Comparison of ENCODE assay signal across 8 cellular contexts in the genomic region with DNA sequence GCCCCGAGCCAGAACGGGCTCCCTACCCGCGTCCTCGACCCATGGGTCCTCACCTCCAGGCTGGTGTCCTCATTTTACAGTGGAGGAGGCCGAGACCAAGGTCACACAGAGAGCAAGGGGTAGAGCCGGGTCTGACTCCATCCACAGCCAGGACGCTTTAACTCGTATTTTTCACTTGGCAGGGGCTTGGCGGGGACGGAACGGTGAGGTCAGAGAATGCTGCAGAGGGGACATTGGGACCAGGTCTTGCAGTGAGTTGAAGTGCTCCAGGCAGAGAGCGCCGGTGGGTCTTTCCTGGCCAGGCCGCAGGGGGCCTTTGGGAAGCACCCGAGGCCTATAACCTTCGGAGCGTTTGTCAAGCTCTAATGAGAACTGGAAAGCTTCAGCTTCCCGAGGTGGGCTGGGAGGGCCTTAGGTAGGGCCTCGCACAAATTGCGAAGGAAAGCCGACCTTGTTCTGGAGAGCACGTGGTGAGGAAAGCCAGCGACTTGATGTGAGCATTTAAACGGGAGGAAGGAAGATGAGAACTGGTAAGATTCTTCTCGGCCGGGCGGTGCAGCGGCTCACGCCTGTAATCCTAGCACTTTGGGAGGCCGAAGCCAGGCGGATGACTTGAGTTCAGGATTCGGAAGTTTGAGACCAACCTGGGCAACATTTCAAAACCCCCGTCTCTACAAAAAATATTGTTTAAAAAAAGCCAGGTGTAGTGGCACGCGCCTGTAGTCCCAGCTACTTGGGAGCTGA.
A peak's percentile ranks its signal among the peaks of the same experiment; 100 is the strongest.
DNase-seq lines count a peak whose midpoint lies in the region; FAIRE-seq and TF ChIP-seq lines count a peak whose summit lies in the region.

No MANE protein-coding gene starts in this region.

- H3K4me3 Mint-ChIP-seq in nephron = peak overlapping the region; percentile 84 to 91 (median 87)

- peak; percentile 53 for DNase-seq in DMS79 treated with DMSO at 0.1 percent for 48 hours (lab: John Stamatoyannopoulos, UW)
- DNase-seq in OCI-M1 (lab: John Stamatoyannopoulos, UW) = peak; percentile 74
- DNase-seq in NCI-H748 treated with DMSO at 0.1 percent for 48 hours (lab: John Stamatoyannopoulos, UW) = no peak
- no peak for DNase-seq in activated CD8-positive, alpha-beta memory T cell treated with anti-CD3 and anti-CD28 coated beads, Interleukin-2, amount 50 U/mL, for 48 hours
- no peak for DNase-seq in D721Med (ENCODE audit: insufficient read length, low spot score)
- DNase-seq in SKM-1 (lab: John Stamatoyannopoulos, UW; ENCODE audit: unreplicated experiment) = no peak

- H3K4me1 Mint-ChIP-seq in nephron = peaks cover 40% of the 10 kb centered on the region

- H3K9me3 ChIP-seq in endocrine pancreas (ENCODE audit: control insufficient read depth, low read length) = no peaks in the 10 kb centered on the region

- peak overlapping the region; percentile 65 for H3K9ac ChIP-seq in endocrine pancreas (ENCODE audit: control insufficient read depth, insufficient read depth, low read length)

- FAIRE-seq in D721Med (lab: Jason Lieb, UNC) = no peak

- no peaks in the 10 kb centered on the region for H3K36me3 Mint-ChIP-seq in nephron (ENCODE audit: low read depth)

- no peaks in the 10 kb centered on the region for H3K27me3 Mint-ChIP-seq in nephron (ENCODE audit: low read depth)

- no peaks in the 10 kb centered on the region for H3K36me3 ChIP-seq in endocrine pancreas (ENCODE audit: control insufficient read depth, insufficient read depth, low read length)

- H3K4me1 ChIP-seq in endocrine pancreas (ENCODE audit: control insufficient read depth, insufficient read depth, low read length) = no peaks in the 10 kb centered on the region

- H3K4me3 ChIP-seq in endocrine pancreas (ENCODE audit: control insufficient read depth, insufficient read depth, low read length) = no peak overlapping the region

- no peaks in the 10 kb centered on the region for H3K27me3 ChIP-seq in endocrine pancreas (ENCODE audit: control insufficient read depth, insufficient read depth, low read length)

- no peaks in the 10 kb centered on the region for H3K9me3 Mint-ChIP-seq in nephron

- peak overlapping the region; percentile 12 to 76 (median 67) for H3K27ac Mint-ChIP-seq in nephron

- no peak for TF ChIP-seq CTCF in nephron (IDR thresholded peaks at IDR 0.05; ENCODE audit: unreplicated experiment in 3 of 3)
- no peak for TF ChIP-seq CTCF in D721Med (IDR thresholded peaks at IDR 0.05; ENCODE audit: insufficient read depth, missing control alignments)

Comparison
In these comparisons a context has a peak if more than half of its experiments do, and no peak if none do; other contexts are left out.
1. DNase-seq: peak in DMS79 treated with DMSO at 0.1 percent for 48 hours (single experiment) and OCI-M1 (single experiment); none in NCI-H748 treated with DMSO at 0.1 percent for 48 hours (single experiment), activated CD8-positive, alpha-beta memory T cell treated with anti-CD3 and anti-CD28 coated beads, Interleukin-2, amount 50 U/mL, for 48 hours (single experiment), D721Med (single experiment) and SKM-1 (single experiment).